In the genomic region with DNA sequence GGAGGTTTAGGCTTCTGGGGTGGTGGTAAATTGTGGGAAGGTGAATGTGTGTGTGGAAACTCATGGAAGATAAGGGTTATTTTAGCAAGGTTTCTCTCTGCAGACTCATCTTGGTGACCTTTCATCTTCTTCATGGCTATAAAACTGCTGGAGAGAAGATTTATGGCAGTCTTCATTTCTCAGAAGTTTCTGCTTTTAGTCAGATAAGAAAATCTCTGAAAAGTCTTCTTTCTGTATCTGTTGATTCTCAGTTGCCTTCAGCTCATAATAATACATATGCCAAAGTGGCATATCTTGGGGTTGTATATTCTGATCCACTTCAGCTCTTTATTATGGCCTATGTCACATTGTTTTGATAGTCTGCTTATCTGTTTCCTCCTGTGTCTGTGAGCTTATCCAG, we compare ENCODE assay signal across 8 cellular contexts.
"Had no signal": no experiment of that assay in that cellular context is flagged by ENCODE, and none has a peak within 500 bp of the region (broad histone marks: within the 10 kb centered on the region; RNA-seq: fewer than 3 reads in every experiment).

No MANE protein-coding gene starts in this region.

- H3K4me3 ChIP-seq: GM23248, HAP-1 had no signal

- H3K9me3 ChIP-seq: HAP-1 had no signal

- ATAC-seq: HCT116 had no signal

- H3K36me3 ChIP-seq: HAP-1 had no signal

- H3K9ac ChIP-seq: GM23248 had no signal

- H3K27ac ChIP-seq: GM23248 had no signal

- DNase-seq: GM23248, GOT3, H7, HFFc6, IMR-90, KBM-7 had no signal

- H2AFZ ChIP-seq: GM23248 had no signal
